Comparison of ENCODE assay signal across 25 cellular contexts in the genomic region with DNA sequence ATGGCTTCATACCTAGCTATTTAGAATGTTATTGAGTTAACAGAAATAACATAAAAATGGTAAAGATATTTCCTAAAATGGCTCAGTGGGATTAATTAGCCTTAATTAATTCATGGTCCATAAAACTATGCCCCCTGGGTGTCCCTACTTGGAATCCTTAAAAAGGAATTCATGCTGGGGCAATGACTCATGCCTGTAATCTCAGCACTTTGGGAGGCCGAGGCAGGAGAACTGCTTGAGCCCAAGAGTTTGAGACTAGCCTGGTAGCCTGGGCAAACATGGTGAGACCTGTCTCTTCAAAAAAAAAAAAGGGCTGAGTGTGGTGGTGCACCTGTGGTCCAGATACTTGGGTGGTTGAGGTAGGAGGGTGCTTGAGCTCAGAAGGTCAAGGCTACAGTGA.
DNase-seq lines count a peak whose midpoint lies in the region; ATAC-seq and TF ChIP-seq lines count a peak whose summit lies in the region.
"Had no signal": no experiment of that assay in that cellular context is flagged by ENCODE, and none has a peak within 500 bp of the region (broad histone marks: within the 10 kb centered on the region; RNA-seq: fewer than 3 reads in every experiment).

No MANE protein-coding gene starts in this region.

- peaks cover 10% of the 10 kb centered on the region for H3K9me3 Mint-ChIP-seq in chondrocyte (ENCODE audit: low read depth)
- H3K9me3 Mint-ChIP-seq in stimulated activated memory B cell treated with anti-CD40 and anti-IgM and Interleukin-4, amounts not matched to agents 10 μg/mL and 1 μg/mL and 100 μg/mL, for 72 hours, result no peaks in the 10 kb centered on the region
- H3K9me3 Mint-ChIP-seq: activated T-helper 1 cell treated with anti-CD3 and anti-CD28 coated beads, Interleukin-12 subunit alpha, Interleukin-12 subunit beta, Interleukin-2, Interleukin-4 antibody, amounts not matched to agents 30 ng/mL and 10 ng/mL and 1 ng/mL, durations not matched to agents 14 hours and 24 hours and 36 hours; CD8-positive, alpha-beta memory T cell; stimulated activated naive B cell treated with anti-CD40 and anti-IgM and Interleukin-4, amounts not matched to agents 10 μg/mL and 1 μg/mL and 100 μg/mL, for 72 hours had no signal

- H3K36me3 ChIP-seq in ascending aorta, result no peaks in the 10 kb centered on the region
- H3K36me3 ChIP-seq: neural progenitor cell, prostate gland, vagina had no signal

- no peaks in the 10 kb centered on the region for H3K9me3 ChIP-seq in ascending aorta
- H3K9me3 ChIP-seq: heart right ventricle, prostate gland, testis, vagina had no signal

- intact Hi-C loops in ascending aorta (cut with DNase I), result no loop called here

- H3K27ac ChIP-seq in ascending aorta, result peak overlapping the region in 1 of 2 donors; percentile 11
- H3K27ac ChIP-seq: neural progenitor cell, prostate gland, testis, vagina had no signal

- H3K4me1 Mint-ChIP-seq in chondrocyte (ENCODE audit: low read depth), result peaks cover 35% of the 10 kb centered on the region
- no peaks in the 10 kb centered on the region for H3K4me1 Mint-ChIP-seq in stimulated activated memory B cell treated with anti-CD40 and anti-IgM and Interleukin-4, amounts not matched to agents 10 μg/mL and 1 μg/mL and 100 μg/mL, for 72 hours
- H3K4me1 Mint-ChIP-seq: activated CD4-positive, alpha-beta T cell treated with anti-CD3 and anti-CD28 coated beads for 36 hours; neural progenitor cell had no signal

- no peaks in the 10 kb centered on the region for H3K36me3 Mint-ChIP-seq in chondrocyte (ENCODE audit: low read depth)
- no peaks in the 10 kb centered on the region for H3K36me3 Mint-ChIP-seq in stimulated activated memory B cell treated with anti-CD40 and anti-IgM and Interleukin-4, amounts not matched to agents 10 μg/mL and 1 μg/mL and 100 μg/mL, for 72 hours

- peak overlapping the region; percentile 66 for H3K27ac Mint-ChIP-seq in chondrocyte (ENCODE audit: unreplicated experiment)
- H3K27ac Mint-ChIP-seq in stimulated activated memory B cell treated with anti-CD40 and anti-IgM and Interleukin-4, amounts not matched to agents 10 μg/mL and 1 μg/mL and 100 μg/mL, for 72 hours, result peak overlapping the region; percentile 59
- H3K27ac Mint-ChIP-seq: activated CD4-positive, alpha-beta T cell treated with anti-CD3 and anti-CD28 coated beads for 36 hours; activated T-helper 1 cell treated with anti-CD3 and anti-CD28 coated beads, Interleukin-12 subunit alpha, Interleukin-12 subunit beta, Interleukin-2, Interleukin-4 antibody, amounts not matched to agents 30 ng/mL and 10 ng/mL and 1 ng/mL, durations not matched to agents 14 hours and 24 hours and 36 hours; CD8-positive, alpha-beta memory T cell; neural progenitor cell; stimulated activated naive B cell treated with anti-CD40 and anti-IgM and Interleukin-4, amounts not matched to agents 10 μg/mL and 1 μg/mL and 100 μg/mL, for 72 hours had no signal

- H3K4me1 ChIP-seq in ascending aorta, result peaks cover 0 to 2% of the 10 kb centered on the region in 2 donors
- H3K4me1 ChIP-seq: prostate gland, testis, vagina had no signal

- H3K27me3 Mint-ChIP-seq in chondrocyte (ENCODE audit: low read depth), result no peaks in the 10 kb centered on the region
- H3K27me3 Mint-ChIP-seq in stimulated activated memory B cell treated with anti-CD40 and anti-IgM and Interleukin-4, amounts not matched to agents 10 μg/mL and 1 μg/mL and 100 μg/mL, for 72 hours, result no peaks in the 10 kb centered on the region
- H3K27me3 Mint-ChIP-seq: activated CD4-positive, alpha-beta T cell treated with anti-CD3 and anti-CD28 coated beads for 36 hours; CD8-positive, alpha-beta memory T cell; stimulated activated naive B cell treated with anti-CD40 and anti-IgM and Interleukin-4, amounts not matched to agents 10 μg/mL and 1 μg/mL and 100 μg/mL, for 72 hours had no signal

- DNase-seq in ELF-1 (ENCODE audit: low read depth, low spot score) (peak; percentile 41), M059J (ENCODE audit: low read depth) (peak; percentile 68), chondrocyte (ENCODE audit: low spot score) (no peak), ascending aorta (ENCODE audit: low spot score in 2 of 2) (no peak), SIG-M5 treated with dmso at 0.1 percent for 504 hours (lab: John Stamatoyannopoulos, UW; ENCODE audit: unreplicated experiment) (no peak)
- DNase-seq: activated CD4-positive, alpha-beta T cell treated with anti-CD3 and anti-CD28 coated beads for 36 hours; activated naive CD4-positive, alpha-beta T cell treated with anti-CD3 and anti-CD28 coated beads, Interleukin-2, amount 50 U/mL, for 16 hours; CD8-positive, alpha-beta memory T cell; central memory CD4-positive, alpha-beta T cell; DND-41; heart right ventricle; KBM-7; NCI-H1436 treated with DMSO at 0.1 percent for 48 hours; NCI-H2171; NCI-H526; SHP77; stimulated activated CD4-positive, alpha-beta T cell treated with anti-CD3 and anti-CD28 coated beads, Interleukin-1b, Interleukin-23, amount 100 ng/mL, for 48 hours; stimulated activated naive B cell treated with anti-CD40 and anti-IgM and Interleukin-4, amounts not matched to agents 10 μg/mL and 1 μg/mL and 100 μg/mL, for 72 hours; testis had no signal

- H3K4me3 ChIP-seq in ascending aorta, result no peak overlapping the region
- H3K4me3 ChIP-seq: heart right ventricle, neural progenitor cell, prostate gland, testis, vagina had no signal

- H3K27me3 ChIP-seq in ascending aorta, result no peaks in the 10 kb centered on the region
- H3K27me3 ChIP-seq: neural progenitor cell, testis, vagina had no signal

- TF ChIP-seq CTCF in chondrocyte (IDR thresholded peaks at IDR 0.05), result no peak
- TF ChIP-seq CTCF in ascending aorta (IDR thresholded peaks at IDR 0.05), result no peak

- no peak overlapping the region for H3K4me3 Mint-ChIP-seq in chondrocyte (ENCODE audit: unreplicated experiment)
- H3K4me3 Mint-ChIP-seq in stimulated activated memory B cell treated with anti-CD40 and anti-IgM and Interleukin-4, amounts not matched to agents 10 μg/mL and 1 μg/mL and 100 μg/mL, for 72 hours, result no peak overlapping the region
- H3K4me3 Mint-ChIP-seq: activated CD4-positive, alpha-beta T cell treated with anti-CD3 and anti-CD28 coated beads for 36 hours; activated T-helper 1 cell treated with anti-CD3 and anti-CD28 coated beads, Interleukin-12 subunit alpha, Interleukin-12 subunit beta, Interleukin-2, Interleukin-4 antibody, amounts not matched to agents 30 ng/mL and 10 ng/mL and 1 ng/mL, durations not matched to agents 14 hours and 24 hours and 36 hours; CD8-positive, alpha-beta memory T cell; neural progenitor cell; stimulated activated naive B cell treated with anti-CD40 and anti-IgM and Interleukin-4, amounts not matched to agents 10 μg/mL and 1 μg/mL and 100 μg/mL, for 72 hours had no signal

- no peak for ATAC-seq in stimulated activated memory B cell treated with anti-CD40 and anti-IgM and Interleukin-4, amounts not matched to agents 10 μg/mL and 1 μg/mL and 100 μg/mL, for 72 hours
- ATAC-seq in GM21619 (IDR thresholded peaks at IDR 0.05; ENCODE audit: unreplicated experiment), result no peak
- ATAC-seq: activated CD4-positive, alpha-beta T cell treated with anti-CD3 and anti-CD28 coated beads for 36 hours; heart right ventricle; stimulated activated naive B cell treated with anti-CD40 and anti-IgM and Interleukin-4, amounts not matched to agents 10 μg/mL and 1 μg/mL and 100 μg/mL, for 72 hours had no signal

Comparison
In these comparisons a context has a peak if more than half of its experiments do, and no peak if none do; other contexts are left out.
1. DNase-seq: peak in ELF-1 (single experiment) and M059J (single experiment); none in chondrocyte (single experiment), ascending aorta (0 of 2) and SIG-M5 treated with dmso at 0.1 percent for 504 hours (single experiment).